ENCODE assay signal across 20 cellular contexts in genomic region chr7:32390210-32390609, GRCh38.
"Had no signal": no experiment of that assay in that cellular context is flagged by ENCODE, and none has a peak within 500 bp of the region (broad histone marks: within the 10 kb centered on the region; RNA-seq: fewer than 3 reads in every experiment).

No MANE protein-coding gene starts in this region.

- H3K4me3 ChIP-seq: hepatocyte, pancreas, psoas muscle, right atrium auricular region, upper lobe of left lung had no signal

- H3K4me1 ChIP-seq: pancreas, psoas muscle, right atrium auricular region, upper lobe of left lung had no signal

- H3K27me3 ChIP-seq: hepatocyte, pancreas, right atrium auricular region, upper lobe of left lung had no signal

- FAIRE-seq: astrocyte, frontal cortex, pancreas had no signal

- H3K27ac ChIP-seq: hepatocyte, pancreas, psoas muscle, right atrium auricular region, upper lobe of left lung had no signal

- DNase-seq: activated CD4-positive, alpha-beta memory T cell treated with anti-CD3 and anti-CD28 coated beads for 36 hours; activated CD4-positive, alpha-beta T cell treated with anti-CD3 and anti-CD28 coated beads for 48 hours; activated naive CD4-positive, alpha-beta T cell treated with Interleukin-2 at 50 U/mL for 16 hours; activated naive CD8-positive, alpha-beta T cell treated with anti-CD3 and anti-CD28 coated beads for 36 hours; activated T-cell treated with anti-CD3 and anti-CD28 coated beads, Interleukin-2, amount 50 U/mL, for 48 hours; central memory CD4-positive, alpha-beta T cell; dermis blood vessel endothelial cell; effector CD8-positive, alpha-beta T cell; glutamatergic neuron; left cardiac atrium; pancreas; psoas muscle; stimulated activated CD4-positive, alpha-beta T cell treated with anti-CD3 and anti-CD28 coated beads, Interleukin-4, amount 100 ng/mL, for 24 hours; stimulated activated naive CD8-positive, alpha-beta T cell treated with anti-CD3 and anti-CD28 coated beads, Interleukin-15, Interleukin-2, amounts not matched to agents 100 U/mL and 50 U/mL, for 24 hours; T1000; upper lobe of left lung had no signal

- H3K9me3 ChIP-seq: pancreas, psoas muscle, right atrium auricular region, upper lobe of left lung had no signal

- H3K36me3 ChIP-seq: pancreas, right atrium auricular region, upper lobe of left lung had no signal
